ENCODE assay signal across 16 cellular contexts in the genomic region with DNA sequence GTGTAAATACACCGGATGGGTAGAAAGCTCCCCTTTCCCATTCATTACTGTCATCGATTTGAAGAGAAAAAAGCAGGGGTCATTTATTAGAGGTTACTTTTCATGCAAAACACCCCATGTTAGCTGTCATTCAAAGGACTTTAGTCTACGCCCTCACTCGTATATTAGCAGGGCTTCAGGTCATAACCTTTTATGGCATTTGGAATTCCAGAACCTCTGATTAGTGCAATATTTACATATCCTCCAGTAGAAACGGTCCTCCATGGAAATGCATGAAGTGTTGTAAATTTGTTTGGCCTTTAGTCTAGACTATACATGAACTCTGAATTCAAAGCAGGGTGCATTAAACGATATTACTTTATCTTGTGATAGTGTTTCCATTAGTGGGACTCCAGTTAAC.
DNase-seq lines count a peak whose midpoint lies in the region; ATAC-seq and TF ChIP-seq lines count a peak whose summit lies in the region.
"Had no signal": no experiment of that assay in that cellular context is flagged by ENCODE, and none has a peak within 500 bp of the region (broad histone marks: within the 10 kb centered on the region; RNA-seq: fewer than 3 reads in every experiment).

No MANE protein-coding gene starts in this region.

- POLR2A ChIA-PET in CD4-positive, alpha-beta memory T cell (lab: Charles Lee; ENCODE audit: partially characterized antibody): no interaction called here
- POLR2A ChIA-PET in CD8-positive, alpha-beta memory T cell (lab: Charles Lee): no interaction called here

- no peaks in the 10 kb centered on the region for H4K20me1 ChIP-seq in GM23338 (replicated peaks; ENCODE audit: insufficient read depth)
- no peaks in the 10 kb centered on the region for H4K20me1 ChIP-seq in hepatocyte (ENCODE audit: insufficient read depth, poor library complexity, severe bottlenecking)
- H4K20me1 ChIP-seq: BLaER1 treated with 17β-estradiol and CSF1 and Interleukin-3, amounts not matched to agents 10 nM and 100 nM had no signal

- H2AFZ ChIP-seq in GM23338: no peak overlapping the region
- H2AFZ ChIP-seq in hepatocyte: no peak overlapping the region

- peak overlapping the region; percentile 18 for H3K4me2 ChIP-seq in GM23338
- peak overlapping the region; percentile 41 for H3K4me2 ChIP-seq in hepatocyte
- H3K4me2 ChIP-seq: BLaER1 treated with 17β-estradiol and CSF1 and Interleukin-3, amounts not matched to agents 10 nM and 100 nM had no signal

- H3K27ac ChIP-seq in GM23338 (ENCODE audit: low read depth) (no peak overlapping the region), hepatocyte (no peak overlapping the region)
- no peak overlapping the region for H3K27ac ChIP-seq in CD4-positive, alpha-beta memory T cell (ENCODE audit: low read depth, low read length)
- H3K27ac ChIP-seq in CD8-positive, alpha-beta memory T cell (ENCODE audit: low read depth, low read length): no peak overlapping the region
- H3K27ac ChIP-seq: BLaER1 treated with 17β-estradiol and CSF1 and Interleukin-3, amounts not matched to agents 10 nM and 100 nM had no signal

- CTCF ChIA-PET in CD4-positive, alpha-beta memory T cell (lab: Charles Lee; ENCODE audit: partially characterized antibody): interaction anchor here (1.3 kb wide), 1 partner anchor 31 kb away, joined by 3 read pairs; no protein-coding TSS in a partner anchor
- CTCF ChIA-PET in CD8-positive, alpha-beta memory T cell (lab: Charles Lee): no interaction called here

- H3F3A ChIP-seq in GM23338 (replicated peaks; ENCODE audit: low read depth): no peaks in the 10 kb centered on the region

- H3K36me3 ChIP-seq in GM23338 (ENCODE audit: insufficient read depth) (no peaks in the 10 kb centered on the region), hepatocyte (replicated peaks; ENCODE audit: insufficient read depth, low read depth) (no peaks in the 10 kb centered on the region)
- H3K36me3 ChIP-seq in CD4-positive, alpha-beta memory T cell (ENCODE audit: insufficient read depth, low read length): no peaks in the 10 kb centered on the region
- no peaks in the 10 kb centered on the region for H3K36me3 ChIP-seq in CD8-positive, alpha-beta memory T cell (ENCODE audit: insufficient read depth, low read length)
- H3K36me3 ChIP-seq: BLaER1 treated with 17β-estradiol and CSF1 and Interleukin-3, amounts not matched to agents 10 nM and 100 nM had no signal

- H3K79me2 ChIP-seq in GM23338 (replicated peaks; ENCODE audit: insufficient read depth): no peaks in the 10 kb centered on the region
- H3K79me2 ChIP-seq in hepatocyte: no peaks in the 10 kb centered on the region

- H3K9me2 ChIP-seq in GM23338 (ENCODE audit: insufficient read depth): no peaks in the 10 kb centered on the region
- no peaks in the 10 kb centered on the region for H3K9me2 ChIP-seq in hepatocyte (replicated peaks; ENCODE audit: insufficient read depth)

- DNase-seq in DMS153 (lab: John Stamatoyannopoulos, UW): peak; percentile 32
- no peak for DNase-seq in GM23338 (ENCODE audit: low spot score)
- DNase-seq in hepatocyte (ENCODE audit: low spot score): no peak
- DNase-seq in mesothelial cell of epicardium (ENCODE audit: low spot score in 2 of 2, unreplicated experiment in 2 of 2): no peak
- no peak for DNase-seq in CD4-positive, alpha-beta memory T cell
- DNase-seq in CD8-positive, alpha-beta memory T cell: no peak
- no peak for DNase-seq in MV-4-11 (lab: John Stamatoyannopoulos, UW)
- DNase-seq: DMS53, DND-41, EL, H9, KG1 had no signal

- ATAC-seq in GM23338 (no peak), GM19351 (IDR thresholded peaks at IDR 0.05; ENCODE audit: unreplicated experiment) (no peak)
- ATAC-seq: GM12878 had no signal

- H3K4me1 ChIP-seq in GM23338 (ENCODE audit: insufficient read depth) (peaks cover 23% of the 10 kb centered on the region), hepatocyte (ENCODE audit: insufficient read depth) (no peaks in the 10 kb centered on the region)
- no peaks in the 10 kb centered on the region for H3K4me1 ChIP-seq in CD4-positive, alpha-beta memory T cell (ENCODE audit: insufficient read depth, low read length)
- no peaks in the 10 kb centered on the region for H3K4me1 ChIP-seq in CD8-positive, alpha-beta memory T cell (ENCODE audit: insufficient read depth, low read length)

- no peak for TF ChIP-seq CTCF in GM23338 (conservative IDR thresholded peaks at IDR 0.05; ENCODE audit: low read depth in 2 of 2)
- no peak for TF ChIP-seq CTCF in hepatocyte (IDR thresholded peaks at IDR 0.05; ENCODE audit: poor library complexity)
- no peak for TF ChIP-seq CTCF in mesothelial cell of epicardium (IDR thresholded peaks at IDR 0.05; ENCODE audit: unreplicated experiment)

- no peaks in the 10 kb centered on the region for H3K36me3 Mint-ChIP-seq in GM23338 (ENCODE audit: low read depth)
- no peaks in the 10 kb centered on the region for H3K36me3 Mint-ChIP-seq in mesothelial cell of epicardium
- H3K36me3 Mint-ChIP-seq in CD4-positive, alpha-beta memory T cell: no peaks in the 10 kb centered on the region
- no peaks in the 10 kb centered on the region for H3K36me3 Mint-ChIP-seq in CD8-positive, alpha-beta memory T cell

- peaks cover 22% of the 10 kb centered on the region for H3K4me1 Mint-ChIP-seq in GM23338
- H3K4me1 Mint-ChIP-seq in mesothelial cell of epicardium: peaks cover 19% of the 10 kb centered on the region
- no peaks in the 10 kb centered on the region for H3K4me1 Mint-ChIP-seq in CD4-positive, alpha-beta memory T cell
- H3K4me1 Mint-ChIP-seq in CD8-positive, alpha-beta memory T cell: no peaks in the 10 kb centered on the region
- H3K4me1 Mint-ChIP-seq: B cell had no signal

- H3K4me3 ChIP-seq in GM23338: peak overlapping the region; percentile 9; the same call in 1 of the 2 replicates
- H3K4me3 ChIP-seq in hepatocyte: no peak overlapping the region
- H3K4me3 ChIP-seq in CD4-positive, alpha-beta memory T cell (ENCODE audit: low read length in 2 of 2): no peak overlapping the region
- no peak overlapping the region for H3K4me3 ChIP-seq in CD8-positive, alpha-beta memory T cell (ENCODE audit: low read length)
- H3K4me3 ChIP-seq: BLaER1 treated with 17β-estradiol and CSF1 and Interleukin-3, amounts not matched to agents 10 nM and 100 nM; GM12878 had no signal

- no peaks in the 10 kb centered on the region for H3K9me3 ChIP-seq in hepatocyte (ENCODE audit: low read depth)
- H3K9me3 ChIP-seq in CD4-positive, alpha-beta memory T cell (ENCODE audit: control insufficient read depth in 1 of 2, low read length in 2 of 2): no peaks in the 10 kb centered on the region
- no peaks in the 10 kb centered on the region for H3K9me3 ChIP-seq in CD8-positive, alpha-beta memory T cell (ENCODE audit: low read length)
- H3K9me3 ChIP-seq: BLaER1 treated with 17β-estradiol and CSF1 and Interleukin-3, amounts not matched to agents 10 nM and 100 nM had no signal

- WGBS in hepatocyte (ENCODE audit: low lambda C conversion rate, missing lambda C conversion rate): 29% methylated on average over 6 of the region's 6 CpGs

- H3K27me3 Mint-ChIP-seq in GM23338 (ENCODE audit: insufficient read depth, low read depth, poor library complexity) (no peaks in the 10 kb centered on the region), mesothelial cell of epicardium (ENCODE audit: low read depth) (no peaks in the 10 kb centered on the region)
- H3K27me3 Mint-ChIP-seq in CD4-positive, alpha-beta memory T cell: peaks cover 7 to 9% of the 10 kb centered on the region in 2 donors
- peaks cover 11 to 20% of the 10 kb centered on the region in 2 donors for H3K27me3 Mint-ChIP-seq in CD8-positive, alpha-beta memory T cell

- no peaks in the 10 kb centered on the region for H3K9me3 Mint-ChIP-seq in GM23338
- no peaks in the 10 kb centered on the region for H3K9me3 Mint-ChIP-seq in mesothelial cell of epicardium
- no peaks in the 10 kb centered on the region for H3K9me3 Mint-ChIP-seq in CD4-positive, alpha-beta memory T cell
- no peaks in the 10 kb centered on the region for H3K9me3 Mint-ChIP-seq in CD8-positive, alpha-beta memory T cell
- H3K9me3 Mint-ChIP-seq: H9 had no signal

- intact Hi-C loops in CD4-positive, alpha-beta memory T cell (cut with micrococcal nuclease): no loop called here

- no peak overlapping the region; the same call in 2 of the 3 replicates for H3K4me3 Mint-ChIP-seq in GM23338
- no peak overlapping the region for H3K4me3 Mint-ChIP-seq in mesothelial cell of epicardium
- H3K4me3 Mint-ChIP-seq in CD4-positive, alpha-beta memory T cell: no peak overlapping the region
- H3K4me3 Mint-ChIP-seq in CD8-positive, alpha-beta memory T cell: no peak overlapping the region
- H3K4me3 Mint-ChIP-seq: B cell, H9 had no signal

- H3K27me3 ChIP-seq in GM23338 (ENCODE audit: insufficient read depth) (no peaks in the 10 kb centered on the region), hepatocyte (no peaks in the 10 kb centered on the region)
- no peaks in the 10 kb centered on the region for H3K27me3 ChIP-seq in CD4-positive, alpha-beta memory T cell (ENCODE audit: insufficient read depth, low read length)
- no peaks in the 10 kb centered on the region for H3K27me3 ChIP-seq in CD8-positive, alpha-beta memory T cell (ENCODE audit: insufficient read depth, low read length, poor library complexity, severe bottlenecking)
- H3K27me3 ChIP-seq: BLaER1 treated with 17β-estradiol and CSF1 and Interleukin-3, amounts not matched to agents 10 nM and 100 nM had no signal

- peak overlapping the region; percentile 48; the same call in 1 of the 2 replicates for H3K27ac Mint-ChIP-seq in GM23338
- H3K27ac Mint-ChIP-seq in mesothelial cell of epicardium: peak overlapping the region; percentile 24
- H3K27ac Mint-ChIP-seq in CD4-positive, alpha-beta memory T cell: no peak overlapping the region
- H3K27ac Mint-ChIP-seq in CD8-positive, alpha-beta memory T cell: no peak overlapping the region
- H3K27ac Mint-ChIP-seq: B cell, H9 had no signal

TF ChIP-seq in GM23338, 12 proteins besides CTCF, POLR2A, EP300 and RAD21 (continues in another document):
- TF ChIP-seq POLR2AphosphoS5 (IDR thresholded peaks at IDR 0.05; ENCODE audit: low read depth) (no peak), ZNF331 (CRISPR knock-in tag; IDR thresholded peaks at IDR 0.05; ENCODE audit: low read depth) (no peak)

Comparison
In these comparisons a context has a peak if more than half of its experiments do, and no peak if none do; other contexts are left out.
1. H3K27ac Mint-ChIP-seq: peak in GM23338 (single experiment) and mesothelial cell of epicardium (single experiment); none in CD4-positive, alpha-beta memory T cell (0 of 7) and CD8-positive, alpha-beta memory T cell (0 of 8).